ENCODE assay signal across 1 cellular context in the genomic region with DNA sequence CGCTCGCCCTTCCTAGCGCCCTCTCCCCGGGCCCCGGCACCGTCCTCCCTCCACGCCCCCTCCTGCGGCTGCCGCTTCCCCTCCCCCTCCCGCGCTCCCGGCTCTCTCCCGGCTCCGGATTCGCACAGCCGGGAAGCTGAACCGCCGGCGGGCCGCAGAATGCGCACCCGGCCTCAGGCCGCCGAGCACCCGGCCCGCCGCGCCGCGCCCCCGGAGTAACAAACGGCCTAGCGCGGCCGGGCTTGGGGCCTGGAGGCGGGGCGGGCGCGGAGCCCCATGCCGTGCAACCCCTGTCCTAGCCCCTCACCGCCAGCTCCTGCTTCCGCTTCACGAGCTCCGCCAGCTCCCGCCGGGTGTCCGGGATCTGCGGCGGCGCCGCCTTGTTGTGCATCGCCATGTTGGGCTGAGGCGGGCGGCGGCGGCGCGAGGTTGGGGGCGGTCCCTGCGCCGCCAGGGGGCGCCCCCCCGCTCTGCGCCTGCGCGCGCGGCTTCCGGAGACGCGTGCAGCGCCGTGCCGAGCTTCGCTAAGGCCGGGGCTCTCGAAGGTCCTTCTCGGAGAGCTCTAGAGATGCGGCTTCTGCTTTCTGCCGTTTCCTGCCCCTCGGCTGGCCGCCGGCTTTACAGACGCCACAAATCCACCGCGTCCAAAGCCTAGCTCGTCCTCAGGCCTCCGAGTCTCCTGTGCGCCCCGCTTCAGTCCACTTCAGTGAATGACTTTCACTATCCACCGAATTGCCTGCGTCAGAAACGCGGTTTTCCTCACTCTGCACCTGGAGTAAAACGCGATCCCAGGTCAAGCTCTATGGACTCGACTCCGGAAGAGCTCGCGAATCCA.
TF ChIP-seq lines count a peak whose summit lies in the region.

A gene (minus strand): TSS at position 417 of the 835 bp plus-strand sequence. CDS start 20 bp downstream, at position 397.

TF ChIP-seq in HepG2, 621 proteins besides CTCF, POLR2A, EP300 and RAD21 (continued from another document and continues in another):
- no peak for TF ChIP-seq CC2D1A (CRISPR knock-in tag; IDR thresholded peaks at IDR 0.05)
- TF ChIP-seq, protein P1, sequence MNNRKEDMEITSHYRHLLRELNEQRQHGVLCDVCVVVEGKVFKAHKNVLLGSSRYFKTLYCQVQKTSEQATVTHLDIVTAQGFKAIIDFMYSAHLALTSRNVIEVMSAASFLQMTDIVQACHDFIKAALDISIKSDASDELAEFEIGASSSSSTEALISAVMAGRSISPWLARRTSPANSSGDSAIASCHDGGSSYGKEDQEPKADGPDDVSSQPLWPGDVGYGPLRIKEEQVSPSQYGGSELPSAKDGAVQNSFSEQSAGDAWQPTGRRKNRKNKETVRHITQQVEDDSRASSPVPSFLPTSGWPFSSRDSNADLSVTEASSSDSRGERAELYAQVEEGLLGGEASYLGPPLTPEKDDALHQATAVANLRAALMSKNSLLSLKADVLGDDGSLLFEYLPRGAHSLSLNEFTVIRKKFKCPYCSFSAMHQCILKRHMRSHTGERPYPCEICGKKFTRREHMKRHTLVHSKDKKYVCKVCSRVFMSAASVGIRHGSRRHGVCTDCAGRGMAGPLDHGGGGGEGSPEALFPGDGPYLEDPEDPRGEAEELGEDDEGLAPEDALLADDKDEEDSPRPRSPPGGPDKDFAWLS (CRISPR knock-in tag; IDR thresholded peaks at IDR 0.05; ENCODE audit: borderline replicate concordance), result no peak
- TF ChIP-seq FIP1L1 (IDR thresholded peaks at IDR 0.05; ENCODE audit: borderline replicate concordance, insufficient read depth, low read depth, low read length), result no peak
- TF ChIP-seq, protein P2, sequence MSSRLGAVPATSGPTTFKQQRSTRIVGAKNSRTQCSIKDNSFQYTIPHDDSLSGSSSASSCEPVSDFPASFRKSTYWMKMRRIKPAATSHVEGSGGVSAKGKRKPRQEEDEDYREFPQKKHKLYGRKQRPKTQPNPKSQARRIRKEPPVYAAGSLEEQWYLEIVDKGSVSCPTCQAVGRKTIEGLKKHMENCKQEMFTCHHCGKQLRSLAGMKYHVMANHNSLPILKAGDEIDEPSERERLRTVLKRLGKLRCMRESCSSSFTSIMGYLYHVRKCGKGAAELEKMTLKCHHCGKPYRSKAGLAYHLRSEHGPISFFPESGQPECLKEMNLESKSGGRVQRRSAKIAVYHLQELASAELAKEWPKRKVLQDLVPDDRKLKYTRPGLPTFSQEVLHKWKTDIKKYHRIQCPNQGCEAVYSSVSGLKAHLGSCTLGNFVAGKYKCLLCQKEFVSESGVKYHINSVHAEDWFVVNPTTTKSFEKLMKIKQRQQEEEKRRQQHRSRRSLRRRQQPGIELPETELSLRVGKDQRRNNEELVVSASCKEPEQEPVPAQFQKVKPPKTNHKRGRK (CRISPR knock-in tag; IDR thresholded peaks at IDR 0.05), result no peak
- TF ChIP-seq ZNF441 (CRISPR knock-in tag; IDR thresholded peaks at IDR 0.05; ENCODE audit: borderline replicate concordance), result no peak
- TF ChIP-seq, protein P3, sequence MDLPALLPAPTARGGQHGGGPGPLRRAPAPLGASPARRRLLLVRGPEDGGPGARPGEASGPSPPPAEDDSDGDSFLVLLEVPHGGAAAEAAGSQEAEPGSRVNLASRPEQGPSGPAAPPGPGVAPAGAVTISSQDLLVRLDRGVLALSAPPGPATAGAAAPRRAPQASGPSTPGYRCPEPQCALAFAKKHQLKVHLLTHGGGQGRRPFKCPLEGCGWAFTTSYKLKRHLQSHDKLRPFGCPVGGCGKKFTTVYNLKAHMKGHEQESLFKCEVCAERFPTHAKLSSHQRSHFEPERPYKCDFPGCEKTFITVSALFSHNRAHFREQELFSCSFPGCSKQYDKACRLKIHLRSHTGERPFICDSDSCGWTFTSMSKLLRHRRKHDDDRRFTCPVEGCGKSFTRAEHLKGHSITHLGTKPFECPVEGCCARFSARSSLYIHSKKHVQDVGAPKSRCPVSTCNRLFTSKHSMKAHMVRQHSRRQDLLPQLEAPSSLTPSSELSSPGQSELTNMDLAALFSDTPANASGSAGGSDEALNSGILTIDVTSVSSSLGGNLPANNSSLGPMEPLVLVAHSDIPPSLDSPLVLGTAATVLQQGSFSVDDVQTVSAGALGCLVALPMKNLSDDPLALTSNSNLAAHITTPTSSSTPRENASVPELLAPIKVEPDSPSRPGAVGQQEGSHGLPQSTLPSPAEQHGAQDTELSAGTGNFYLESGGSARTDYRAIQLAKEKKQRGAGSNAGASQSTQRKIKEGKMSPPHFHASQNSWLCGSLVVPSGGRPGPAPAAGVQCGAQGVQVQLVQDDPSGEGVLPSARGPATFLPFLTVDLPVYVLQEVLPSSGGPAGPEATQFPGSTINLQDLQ (CRISPR knock-in tag; IDR thresholded peaks at IDR 0.05), result peak; percentile 76; the same call in 1 of the 2 replicates
- no peak for TF ChIP-seq U2AF2 (IDR thresholded peaks at IDR 0.05; ENCODE audit: low read depth, low read length)
- TF ChIP-seq, protein P4, sequence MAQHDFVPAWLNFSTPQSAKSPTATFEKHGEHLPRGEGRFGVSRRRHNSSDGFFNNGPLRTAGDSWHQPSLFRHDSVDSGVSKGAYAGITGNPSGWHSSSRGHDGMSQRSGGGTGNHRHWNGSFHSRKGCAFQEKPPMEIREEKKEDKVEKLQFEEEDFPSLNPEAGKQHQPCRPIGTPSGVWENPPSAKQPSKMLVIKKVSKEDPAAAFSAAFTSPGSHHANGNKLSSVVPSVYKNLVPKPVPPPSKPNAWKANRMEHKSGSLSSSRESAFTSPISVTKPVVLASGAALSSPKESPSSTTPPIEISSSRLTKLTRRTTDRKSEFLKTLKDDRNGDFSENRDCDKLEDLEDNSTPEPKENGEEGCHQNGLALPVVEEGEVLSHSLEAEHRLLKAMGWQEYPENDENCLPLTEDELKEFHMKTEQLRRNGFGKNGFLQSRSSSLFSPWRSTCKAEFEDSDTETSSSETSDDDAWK (CRISPR knock-in tag; IDR thresholded peaks at IDR 0.05), result no peak
- peak; percentile 80 for TF ChIP-seq XRCC5 (optimal IDR thresholded peaks at IDR 0.05; ENCODE audit: low read length)
- TF ChIP-seq, protein P5, sequence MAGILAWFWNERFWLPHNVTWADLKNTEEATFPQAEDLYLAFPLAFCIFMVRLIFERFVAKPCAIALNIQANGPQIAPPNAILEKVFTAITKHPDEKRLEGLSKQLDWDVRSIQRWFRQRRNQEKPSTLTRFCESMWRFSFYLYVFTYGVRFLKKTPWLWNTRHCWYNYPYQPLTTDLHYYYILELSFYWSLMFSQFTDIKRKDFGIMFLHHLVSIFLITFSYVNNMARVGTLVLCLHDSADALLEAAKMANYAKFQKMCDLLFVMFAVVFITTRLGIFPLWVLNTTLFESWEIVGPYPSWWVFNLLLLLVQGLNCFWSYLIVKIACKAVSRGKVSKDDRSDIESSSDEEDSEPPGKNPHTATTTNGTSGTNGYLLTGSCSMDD (CRISPR knock-in tag; IDR thresholded peaks at IDR 0.05), result no peak
- peak; percentile 68 for TF ChIP-seq SAP130 (CRISPR knock-in tag; IDR thresholded peaks at IDR 0.05; ENCODE audit: low read depth)
- TF ChIP-seq ETV6 (CRISPR knock-in tag; conservative IDR thresholded peaks at IDR 0.05), result no peak
- 0 out of 2 replicates have a peak, but pooled peaks have one; percentile 39 for TF ChIP-seq MEIS1 (CRISPR knock-in tag; IDR thresholded peaks at IDR 0.05; ENCODE audit: borderline replicate concordance)
- TF ChIP-seq, protein P6, sequence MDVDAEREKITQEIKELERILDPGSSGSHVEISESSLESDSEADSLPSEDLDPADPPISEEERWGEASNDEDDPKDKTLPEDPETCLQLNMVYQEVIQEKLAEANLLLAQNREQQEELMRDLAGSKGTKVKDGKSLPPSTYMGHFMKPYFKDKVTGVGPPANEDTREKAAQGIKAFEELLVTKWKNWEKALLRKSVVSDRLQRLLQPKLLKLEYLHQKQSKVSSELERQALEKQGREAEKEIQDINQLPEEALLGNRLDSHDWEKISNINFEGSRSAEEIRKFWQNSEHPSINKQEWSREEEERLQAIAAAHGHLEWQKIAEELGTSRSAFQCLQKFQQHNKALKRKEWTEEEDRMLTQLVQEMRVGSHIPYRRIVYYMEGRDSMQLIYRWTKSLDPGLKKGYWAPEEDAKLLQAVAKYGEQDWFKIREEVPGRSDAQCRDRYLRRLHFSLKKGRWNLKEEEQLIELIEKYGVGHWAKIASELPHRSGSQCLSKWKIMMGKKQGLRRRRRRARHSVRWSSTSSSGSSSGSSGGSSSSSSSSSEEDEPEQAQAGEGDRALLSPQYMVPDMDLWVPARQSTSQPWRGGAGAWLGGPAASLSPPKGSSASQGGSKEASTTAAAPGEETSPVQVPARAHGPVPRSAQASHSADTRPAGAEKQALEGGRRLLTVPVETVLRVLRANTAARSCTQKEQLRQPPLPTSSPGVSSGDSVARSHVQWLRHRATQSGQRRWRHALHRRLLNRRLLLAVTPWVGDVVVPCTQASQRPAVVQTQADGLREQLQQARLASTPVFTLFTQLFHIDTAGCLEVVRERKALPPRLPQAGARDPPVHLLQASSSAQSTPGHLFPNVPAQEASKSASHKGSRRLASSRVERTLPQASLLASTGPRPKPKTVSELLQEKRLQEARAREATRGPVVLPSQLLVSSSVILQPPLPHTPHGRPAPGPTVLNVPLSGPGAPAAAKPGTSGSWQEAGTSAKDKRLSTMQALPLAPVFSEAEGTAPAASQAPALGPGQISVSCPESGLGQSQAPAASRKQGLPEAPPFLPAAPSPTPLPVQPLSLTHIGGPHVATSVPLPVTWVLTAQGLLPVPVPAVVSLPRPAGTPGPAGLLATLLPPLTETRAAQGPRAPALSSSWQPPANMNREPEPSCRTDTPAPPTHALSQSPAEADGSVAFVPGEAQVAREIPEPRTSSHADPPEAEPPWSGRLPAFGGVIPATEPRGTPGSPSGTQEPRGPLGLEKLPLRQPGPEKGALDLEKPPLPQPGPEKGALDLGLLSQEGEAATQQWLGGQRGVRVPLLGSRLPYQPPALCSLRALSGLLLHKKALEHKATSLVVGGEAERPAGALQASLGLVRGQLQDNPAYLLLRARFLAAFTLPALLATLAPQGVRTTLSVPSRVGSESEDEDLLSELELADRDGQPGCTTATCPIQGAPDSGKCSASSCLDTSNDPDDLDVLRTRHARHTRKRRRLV (CRISPR knock-in tag; IDR thresholded peaks at IDR 0.05), result no peak
- no peak for TF ChIP-seq SP2 (CRISPR knock-in tag; IDR thresholded peaks at IDR 0.05)
- peak; percentile 90; the same call in 1 of the 2 replicates for TF ChIP-seq MAF1 (CRISPR knock-in tag; IDR thresholded peaks at IDR 0.05; ENCODE audit: borderline replicate concordance)
- TF ChIP-seq ZMYM3 (CRISPR knock-in tag; IDR thresholded peaks at IDR 0.05), result peak; percentile 44; the same call in 1 of the 2 replicates
- no peak for TF ChIP-seq ZNF432 (CRISPR knock-in tag; IDR thresholded peaks at IDR 0.05; ENCODE audit: borderline replicate concordance)
- no peak for TF ChIP-seq CBX2 (IDR thresholded peaks at IDR 0.05; ENCODE audit: low read depth, low read length)
- TF ChIP-seq CBX2 (CRISPR knock-in tag; IDR thresholded peaks at IDR 0.05; ENCODE audit: low read depth), result no peak
- TF ChIP-seq, protein P7, sequence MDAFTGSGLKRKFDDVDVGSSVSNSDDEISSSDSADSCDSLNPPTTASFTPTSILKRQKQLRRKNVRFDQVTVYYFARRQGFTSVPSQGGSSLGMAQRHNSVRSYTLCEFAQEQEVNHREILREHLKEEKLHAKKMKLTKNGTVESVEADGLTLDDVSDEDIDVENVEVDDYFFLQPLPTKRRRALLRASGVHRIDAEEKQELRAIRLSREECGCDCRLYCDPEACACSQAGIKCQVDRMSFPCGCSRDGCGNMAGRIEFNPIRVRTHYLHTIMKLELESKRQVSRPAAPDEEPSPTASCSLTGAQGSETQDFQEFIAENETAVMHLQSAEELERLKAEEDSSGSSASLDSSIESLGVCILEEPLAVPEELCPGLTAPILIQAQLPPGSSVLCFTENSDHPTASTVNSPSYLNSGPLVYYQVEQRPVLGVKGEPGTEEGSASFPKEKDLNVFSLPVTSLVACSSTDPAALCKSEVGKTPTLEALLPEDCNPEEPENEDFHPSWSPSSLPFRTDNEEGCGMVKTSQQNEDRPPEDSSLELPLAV (CRISPR knock-in tag; conservative IDR thresholded peaks at IDR 0.05; ENCODE audit: low read depth), result no peak
- TF ChIP-seq, protein P8, sequence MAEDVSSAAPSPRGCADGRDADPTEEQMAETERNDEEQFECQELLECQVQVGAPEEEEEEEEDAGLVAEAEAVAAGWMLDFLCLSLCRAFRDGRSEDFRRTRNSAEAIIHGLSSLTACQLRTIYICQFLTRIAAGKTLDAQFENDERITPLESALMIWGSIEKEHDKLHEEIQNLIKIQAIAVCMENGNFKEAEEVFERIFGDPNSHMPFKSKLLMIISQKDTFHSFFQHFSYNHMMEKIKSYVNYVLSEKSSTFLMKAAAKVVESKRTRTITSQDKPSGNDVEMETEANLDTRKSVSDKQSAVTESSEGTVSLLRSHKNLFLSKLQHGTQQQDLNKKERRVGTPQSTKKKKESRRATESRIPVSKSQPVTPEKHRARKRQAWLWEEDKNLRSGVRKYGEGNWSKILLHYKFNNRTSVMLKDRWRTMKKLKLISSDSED (CRISPR knock-in tag; IDR thresholded peaks at IDR 0.05), result no peak
- TF ChIP-seq SP5 (CRISPR knock-in tag; IDR thresholded peaks at IDR 0.05; ENCODE audit: borderline replicate concordance, low read depth), result no peak
- TF ChIP-seq, protein P9, sequence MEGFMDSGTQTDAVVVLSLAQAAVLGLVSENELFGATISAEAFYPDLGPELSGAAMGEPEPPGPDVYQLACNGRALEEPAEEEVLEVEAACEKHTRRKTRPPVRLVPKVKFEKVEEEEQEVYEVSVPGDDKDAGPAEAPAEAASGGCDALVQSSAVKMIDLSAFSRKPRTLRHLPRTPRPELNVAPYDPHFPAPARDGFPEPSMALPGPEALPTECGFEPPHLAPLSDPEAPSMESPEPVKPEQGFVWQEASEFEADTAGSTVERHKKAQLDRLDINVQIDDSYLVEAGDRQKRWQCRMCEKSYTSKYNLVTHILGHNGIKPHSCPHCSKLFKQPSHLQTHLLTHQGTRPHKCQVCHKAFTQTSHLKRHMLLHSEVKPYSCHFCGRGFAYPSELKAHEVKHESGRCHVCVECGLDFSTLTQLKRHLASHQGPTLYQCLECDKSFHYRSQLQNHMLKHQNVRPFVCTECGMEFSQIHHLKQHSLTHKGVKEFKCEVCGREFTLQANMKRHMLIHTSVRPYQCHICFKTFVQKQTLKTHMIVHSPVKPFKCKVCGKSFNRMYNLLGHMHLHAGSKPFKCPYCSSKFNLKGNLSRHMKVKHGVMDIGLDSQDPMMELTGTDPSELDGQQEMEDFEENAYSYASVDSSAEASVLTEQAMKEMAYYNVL (CRISPR knock-in tag; IDR thresholded peaks at IDR 0.05; ENCODE audit: borderline replicate concordance), result peak; percentile 13; the same call in 1 of the 2 replicates
- TF ChIP-seq THYN1 (CRISPR knock-in tag; IDR thresholded peaks at IDR 0.05; ENCODE audit: borderline replicate concordance, low read depth), result no peak
- TF ChIP-seq TEAD2 (CRISPR knock-in tag; IDR thresholded peaks at IDR 0.05), result no peak
- 0 out of 2 replicates have a peak, but pooled peaks have one; percentile 17 for TF ChIP-seq ZNF317 (CRISPR knock-in tag; IDR thresholded peaks at IDR 0.05)
